Comparison of ENCODE assay signal across 13 cellular contexts in the genomic region with DNA sequence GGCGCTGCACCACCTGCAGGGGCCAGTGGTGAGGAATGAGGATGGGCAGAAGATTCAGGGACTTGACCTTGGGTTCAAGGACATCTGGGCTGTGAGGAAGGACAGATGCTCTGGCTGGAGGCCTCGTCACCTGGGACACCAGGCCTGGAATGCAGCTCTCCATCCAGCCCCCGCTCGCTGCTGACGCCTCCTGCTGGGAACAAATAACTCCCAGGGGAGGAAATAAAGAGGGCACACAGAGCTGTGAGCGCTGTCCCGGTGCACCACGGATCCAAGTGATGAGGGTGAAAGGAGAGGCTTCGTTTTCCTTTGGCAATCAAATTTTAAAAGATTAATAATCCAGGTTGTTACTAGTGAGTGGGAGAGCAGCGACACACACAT.
"Had no signal": no experiment of that assay in that cellular context is flagged by ENCODE, and none has a peak within 500 bp of the region (broad histone marks: within the 10 kb centered on the region; RNA-seq: fewer than 3 reads in every experiment).

No MANE protein-coding gene starts in this region.

- H3K27ac ChIP-seq: colonic mucosa, psoas muscle, suprapubic skin, WERI-Rb-1 had no signal

- H3K36me3 ChIP-seq: colonic mucosa, suprapubic skin, WERI-Rb-1 had no signal

- H3K4me1 ChIP-seq: colonic mucosa, psoas muscle, suprapubic skin had no signal

- H3K9me3 ChIP-seq: colonic mucosa, psoas muscle, suprapubic skin had no signal

- ATAC-seq: psoas muscle had no signal

- DNase-seq: activated effector memory CD4-positive, alpha-beta T cell treated with Interleukin-2 at 50 U/mL for 16 hours; activated T-cell treated with anti-CD3 and anti-CD28 coated beads, Interleukin-2, amount 50 U/mL, for 24 hours; caudate nucleus; colonic mucosa; hippocampal formation; kidney glomerular epithelial cell; psoas muscle; stimulated activated CD4-positive, alpha-beta T cell treated with anti-CD3 and anti-CD28 coated beads, Interleukin-4, amount 100 ng/mL, for 4 hours; stimulated activated CD8-positive, alpha-beta memory T cell treated with anti-CD3 and anti-CD28 coated beads, Interleukin-4, amount 100 ng/mL, for 48 hours; T-helper 9 cell; trophoblast cell had no signal

- H3K4me3 ChIP-seq: colonic mucosa, psoas muscle, suprapubic skin had no signal

- H3K27me3 ChIP-seq: colonic mucosa had no signal
